8 cellular contexts compared by ENCODE assay signal in genomic region chr5:116572375-116573278, GRCh38. TPM values are rescaled to one million over a fixed set of nuclear protein-coding genes. Genes with fewer than 3 reads are reported as not detected.
DNase-seq lines count a peak whose midpoint lies in the region; ATAC-seq, FAIRE-seq and TF ChIP-seq lines count a peak whose summit lies in the region.

No MANE protein-coding gene starts in this region.

- ATAC-seq in activated T-cell treated with anti-CD3 and anti-CD28 coated beads, Interleukin-2, amount 50 U/mL, for 72 hours (replicated peaks in 1 of 2) = no peak
- ATAC-seq in body of pancreas = peak; percentile 9
- no peak for ATAC-seq in GM21526 (IDR thresholded peaks at IDR 0.05; ENCODE audit: low FRiP score, unreplicated experiment)

- H3K4me1 ChIP-seq in body of pancreas = peaks cover 33% of the 10 kb centered on the region
- peaks cover 31 to 40% (median 33%) of the 10 kb centered on the region in 3 donors for H3K4me1 ChIP-seq in skeletal muscle tissue (ENCODE audit: control insufficient read depth in 3 of 3, insufficient read depth in 3 of 3, low read length in 3 of 3)

- peaks cover 31% of the 10 kb centered on the region for H3K4me1 Mint-ChIP-seq in activated T-cell treated with anti-CD3 and anti-CD28 coated beads, Interleukin-2, amount 50 U/mL, for 72 hours (ENCODE audit: low read depth)

- H3K4me3 ChIP-seq in body of pancreas (peak overlapping the region; percentile 44 to 54), skeletal muscle tissue (ENCODE audit: low read length in 3 of 3) (peak overlapping the region; percentile 81 to 86 (median 84))

- H3K27me3 ChIP-seq in body of pancreas (no peaks in the 10 kb centered on the region), skeletal muscle tissue (ENCODE audit: control insufficient read depth in 3 of 3, insufficient read depth in 3 of 3, low read length in 3 of 3) (peaks cover 10 to 68% (median 31%) of the 10 kb centered on the region in 3 donors)

- no peak overlapping the region for H3K27ac Mint-ChIP-seq in activated T-cell treated with anti-CD3 and anti-CD28 coated beads, Interleukin-2, amount 50 U/mL, for 72 hours

- H3K27ac ChIP-seq in body of pancreas (peak overlapping the region; percentile 68 to 79 (median 70)), skeletal muscle tissue (ENCODE audit: low read depth, low read length) (peak overlapping the region; percentile 75)

- H3K4me3 Mint-ChIP-seq in activated T-cell treated with anti-CD3 and anti-CD28 coated beads, Interleukin-2, amount 50 U/mL, for 72 hours = peak overlapping the region; percentile 76 to 98

- no peaks in the 10 kb centered on the region for H3K9me3 ChIP-seq in body of pancreas
- H3K9me3 ChIP-seq in skeletal muscle tissue (ENCODE audit: control insufficient read depth in 3 of 3, low read length in 3 of 3) = no peaks in the 10 kb centered on the region

- FAIRE-seq in GM19239 (lab: Jason Lieb, UNC) = no peak

- peaks cover 2 to 4% of the 10 kb centered on the region in 2 donors for H3K36me3 Mint-ChIP-seq in activated T-cell treated with anti-CD3 and anti-CD28 coated beads, Interleukin-2, amount 50 U/mL, for 72 hours (ENCODE audit: insufficient read depth in 2 of 2)

- TF ChIP-seq POLR2A in body of pancreas (IDR thresholded peaks at IDR 0.05) = peak in 2 of 3 donors; percentile 24 to 38

- TF ChIP-seq CTCF in body of pancreas (IDR thresholded peaks at IDR 0.05) = peak in 1 of 7 experiments; percentile 6

- peak in 1 of 2 donors; percentile 1 for DNase-seq in activated T-cell treated with anti-CD3 and anti-CD28 coated beads, Interleukin-2, amount 50 U/mL, for 72 hours
- DNase-seq in activated T-cell treated with anti-CD3 and anti-CD28 coated beads for 4 hours (no peak), body of pancreas (peak; percentile 61 to 80 (median 73)), iris pigment epithelial cell (ENCODE audit: low read depth) (peak; percentile 6), GM19239 (ENCODE audit: insufficient read length, low spot score) (no peak)
- no peak for DNase-seq in central memory CD4-positive, alpha-beta T cell

- H3K27me3 Mint-ChIP-seq in activated T-cell treated with anti-CD3 and anti-CD28 coated beads, Interleukin-2, amount 50 U/mL, for 72 hours (ENCODE audit: low read depth) = peaks cover 76% of the 10 kb centered on the region

- H3K36me3 ChIP-seq in body of pancreas (replicated peaks in 1 of 2; ENCODE audit: insufficient read depth in 1 of 2, low read depth in 2 of 2) = no peaks in the 10 kb centered on the region
- H3K36me3 ChIP-seq in skeletal muscle tissue (ENCODE audit: control insufficient read depth in 3 of 3, insufficient read depth in 3 of 3, low read length in 3 of 3) = no peaks in the 10 kb centered on the region

- H3K9ac ChIP-seq in skeletal muscle tissue (ENCODE audit: low read depth in 1 of 3, low read length in 3 of 3) = peak overlapping the region; percentile 47 to 82 (median 76)

- intact Hi-C loops in body of pancreas (cut with DNase I) = loop anchor here (10.0 kb wide), 1 partner anchor 372 kb away; no protein-coding TSS in a partner anchor

- no peaks in the 10 kb centered on the region for H3K9me3 Mint-ChIP-seq in activated T-cell treated with anti-CD3 and anti-CD28 coated beads, Interleukin-2, amount 50 U/mL, for 72 hours

- WGBS in body of pancreas, 2 donors = 0 to 2% methylated on average over 39 to 54 of the region's 54 CpGs

RNA-seq across cellular contexts. Expression of gene SEMA6A, which starts 2.0 kb away (rescaled TPM):
- total RNA-seq in activated T-cell treated with anti-CD3 and anti-CD28 coated beads, Interleukin-2, amount 50 U/mL, for 72 hours = under 1 TPM; 0.23 to 0.50 TPM
- total RNA-seq in body of pancreas = 10 to 100 TPM; 18.7 to 25.1 TPM
- total RNA-seq in skeletal muscle tissue = 43.8 TPM

Comparison
In these comparisons a context has a peak if more than half of its experiments do, and no peak if none do; other contexts are left out.
1. DNase-seq: peak in body of pancreas (4 of 4) and iris pigment epithelial cell (single experiment); none in activated T-cell treated with anti-CD3 and anti-CD28 coated beads for 4 hours (single experiment), central memory CD4-positive, alpha-beta T cell (single experiment) and GM19239 (single experiment).
2. RNA of gene SEMA6A, which starts 2.0 kb away (total RNA-seq): 43.8 TPM in skeletal muscle tissue (single experiment) and 18.7 to 25.1 TPM in body of pancreas; 0.23 to 0.50 TPM in activated T-cell treated with anti-CD3 and anti-CD28 coated beads, Interleukin-2, amount 50 U/mL, for 72 hours; every median in the first group is over 10 times any median in the second.